ENCODE assay signal across 8 cellular contexts in genomic region chr6:42428326-42429041, GRCh38. TPM values are rescaled to one million over a fixed set of nuclear protein-coding genes. Genes with fewer than 3 reads are reported as not detected.
DNase-seq lines count a peak whose midpoint lies in the region; ATAC-seq, FAIRE-seq and TF ChIP-seq lines count a peak whose summit lies in the region.

No MANE protein-coding gene starts in this region.

- CTCF ChIA-PET in GM12878 (lab: Yijun Ruan, JAX) = interaction anchor here (0.9 to 2.5 kb wide), 8 partner anchors 14 to 119 kb away, joined by 3 to 15 read pairs (median 4); no protein-coding TSS in a partner anchor

- peak; percentile 88 for ATAC-seq in GM12878
- peak; percentile 92 to 96 (median 95) for ATAC-seq in natural killer cell
- no peak for ATAC-seq in HG02981 (IDR thresholded peaks at IDR 0.05; ENCODE audit: unreplicated experiment)

- H3K27me3 Mint-ChIP-seq in natural killer cell (ENCODE audit: low read depth in 2 of 2) = no peaks in the 10 kb centered on the region

- H3K36me3 ChIP-seq in HUES48 (ENCODE audit: control insufficient read depth, insufficient read depth, low read length) (no peaks in the 10 kb centered on the region), GM12878 (ENCODE audit: control insufficient read depth in 2 of 2, insufficient read depth in 2 of 2, low read length in 1 of 2) (no peaks in the 10 kb centered on the region; a peak in 1 of 4 replicates)

- no peaks in the 10 kb centered on the region for H4K20me1 ChIP-seq in GM12878 (ENCODE audit: control insufficient read depth, insufficient read depth)

- no peak; the same call in 1 of the 2 replicates for TF ChIP-seq RAD21 in GM12878 (IDR thresholded peaks at IDR 0.05; ENCODE audit: insufficient read depth, low read depth, low read length)

- TF ChIP-seq CTCF in GM12878 (IDR thresholded peaks at IDR 0.05 in 2 of 3, conservative IDR thresholded peaks at IDR 0.05 in 1 of 3; ENCODE audit: control insufficient read depth in 2 of 3, extremely low read depth in 1 of 3, insufficient read depth in 1 of 3, low read depth in 3 of 3, low read length in 3 of 3) = no peak
- no peak for TF ChIP-seq CTCF in natural killer cell (IDR thresholded peaks at IDR 0.05)

- H3K9ac ChIP-seq in HUES48 (ENCODE audit: low read depth, low read length) (no peak overlapping the region), GM12878 (ENCODE audit: control insufficient read depth, insufficient read depth, low read length) (peak overlapping the region; percentile 37)

- WGBS in GM12878 (ENCODE audit: insufficient coverage, insufficient replicate concordance, low lambda C conversion rate, missing lambda C conversion rate) = 34% methylated on average over 7 of the region's 7 CpGs

- TF ChIP-seq POLR2A in GM12878 (IDR thresholded peaks at IDR 0.05; ENCODE audit: low read depth, low read length) = no peak

- FAIRE-seq in GM12878 (lab: Jason Lieb, UNC) = no peak

- H3K27ac Mint-ChIP-seq in natural killer cell = peak overlapping the region; percentile 90 to 91

- H3K79me2 ChIP-seq in GM12878 (ENCODE audit: control insufficient read depth, insufficient read depth, low read length) = peaks cover 12% of the 10 kb centered on the region

- H3K9me3 Mint-ChIP-seq in natural killer cell = no peaks in the 10 kb centered on the region

- RAD21 ChIA-PET in GM12878 (lab: Charles Lee; ENCODE audit: unreplicated experiment) = interaction anchor here (0.6 to 2.8 kb wide), 20 partner anchors 9 to 722 kb away, joined by 3 to 18 read pairs (median 4); partner anchors contain the start of gene TRERF1

- H3K4me2 ChIP-seq in GM12878 (ENCODE audit: control insufficient read depth, insufficient read depth) = peak overlapping the region; percentile 75

- SMC1A ChIA-PET in GM12878 (lab: Charles Lee; ENCODE audit: uncharacterized antibody, unreplicated experiment) = interaction anchor here (0.6 to 3.6 kb wide), 27 partner anchors 9 to 167 kb away, joined by 3 to 25 read pairs (median 5); no protein-coding TSS in a partner anchor

- peaks cover 19% of the 10 kb centered on the region for H3K4me1 ChIP-seq in HUES48 (ENCODE audit: control insufficient read depth, insufficient read depth, low read length)
- peaks cover 55% of the 10 kb centered on the region for H3K4me1 ChIP-seq in GM12878 (ENCODE audit: control insufficient read depth, insufficient read depth, low read length)

- DNase-seq in EH (ENCODE audit: low read depth) (peak; percentile 81), GM12878 (ENCODE audit: low read depth, low spot score) (no peak), natural killer cell (no peak), NCI-H2081 (lab: John Stamatoyannopoulos, UW) (no peak), epidermal melanocyte (ENCODE audit: insufficient read length, low spot score) (no peak), kidney glomerular epithelial cell (lab: John Stamatoyannopoulos, UW) (no peak)

- no TSS peak for BruUV-seq in GM12878 (replicated peaks; lab: Mats Ljungman, UMichigan)

- H3K4me3 ChIP-seq in HUES48 (ENCODE audit: low read depth, low read length) = no peak overlapping the region
- no peak overlapping the region for H3K4me3 ChIP-seq in GM12878

- POLR2A ChIA-PET in GM12878 (lab: Charles Lee) = interaction anchor here (0.6 to 2.5 kb wide), 8 partner anchors 12 to 114 kb away, joined by 3 to 9 read pairs (median 4); no protein-coding TSS in a partner anchor

- H2AFZ ChIP-seq in GM12878 (ENCODE audit: control insufficient read depth, low read depth, low read length) = peak overlapping the region; percentile 61

- TF ChIP-seq EP300 in GM12878 (IDR thresholded peaks at IDR 0.05; ENCODE audit: borderline replicate concordance in 1 of 2, control insufficient read depth in 1 of 2, low read depth in 2 of 2, low read length in 2 of 2) = no peak

- H3K27me3 ChIP-seq in HUES48 (ENCODE audit: control insufficient read depth, insufficient read depth, low read length) (no peaks in the 10 kb centered on the region), GM12878 (replicated peaks in 1 of 2; ENCODE audit: control insufficient read depth in 2 of 2, insufficient read depth in 2 of 2, low read length in 1 of 2) (no peaks in the 10 kb centered on the region)

- peak overlapping the region; percentile 53 for H3K27ac ChIP-seq in HUES48 (ENCODE audit: low read depth, low read length)
- H3K27ac ChIP-seq in GM12878 (ENCODE audit: control insufficient read depth, insufficient read depth) = peak overlapping the region; percentile 71

- intact Hi-C loops in GM12878 (cut with micrococcal nuclease; ENCODE audit: unreplicated experiment) = no loop called here
- intact Hi-C loops in natural killer cell (cut with micrococcal nuclease) = no loop called here

- in situ Hi-C loops in GM12878 (cut with MboI) = loop anchor here (5.0 kb wide), 1 partner anchor 49 kb away; no protein-coding TSS in a partner anchor

- no peaks in the 10 kb centered on the region for H3K9me3 ChIP-seq in HUES48 (ENCODE audit: control insufficient read depth, insufficient read depth, low read length)
- H3K9me3 ChIP-seq in GM12878 (replicated peaks; ENCODE audit: control insufficient read depth, insufficient read depth, low read length) = peaks cover 2% of the 10 kb centered on the region; the same call in 1 of the 3 replicates

- peaks cover 46 to 54% of the 10 kb centered on the region in 2 donors for H3K4me1 Mint-ChIP-seq in natural killer cell

- H3K36me3 Mint-ChIP-seq in natural killer cell = peaks cover 5% of the 10 kb centered on the region

- H3K4me3 Mint-ChIP-seq in natural killer cell = peak overlapping the region; percentile 83

TF ChIP-seq in GM12878, 131 proteins besides CTCF, POLR2A, EP300 and RAD21 (continues in another document):
- TF ChIP-seq, protein P1, sequence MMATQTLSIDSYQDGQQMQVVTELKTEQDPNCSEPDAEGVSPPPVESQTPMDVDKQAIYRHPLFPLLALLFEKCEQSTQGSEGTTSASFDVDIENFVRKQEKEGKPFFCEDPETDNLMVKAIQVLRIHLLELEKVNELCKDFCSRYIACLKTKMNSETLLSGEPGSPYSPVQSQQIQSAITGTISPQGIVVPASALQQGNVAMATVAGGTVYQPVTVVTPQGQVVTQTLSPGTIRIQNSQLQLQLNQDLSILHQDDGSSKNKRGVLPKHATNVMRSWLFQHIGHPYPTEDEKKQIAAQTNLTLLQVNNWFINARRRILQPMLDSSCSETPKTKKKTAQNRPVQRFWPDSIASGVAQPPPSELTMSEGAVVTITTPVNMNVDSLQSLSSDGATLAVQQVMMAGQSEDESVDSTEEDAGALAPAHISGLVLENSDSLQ (IDR thresholded peaks at IDR 0.05) = peak; percentile 78
- TF ChIP-seq MEF2B (IDR thresholded peaks at IDR 0.05; ENCODE audit: partially characterized antibody, poor library complexity, severe bottlenecking) (peak; percentile 20), ASH2L (IDR thresholded peaks at IDR 0.05; ENCODE audit: borderline replicate concordance, low read depth) (no peak), BCL11A (IDR thresholded peaks at IDR 0.05; ENCODE audit: low read depth, low read length) (peak; percentile 63; the same call in 1 of the 2 replicates), ZSCAN29 (IDR thresholded peaks at IDR 0.05) (no peak), ZNF384 (IDR thresholded peaks at IDR 0.05; ENCODE audit: borderline replicate concordance, low read depth, low read length) (no peak), CHD4 (IDR thresholded peaks at IDR 0.05) (no peak), SUZ12 (IDR thresholded peaks at IDR 0.05; ENCODE audit: unreplicated experiment) (no peak)

RNA-seq across cellular contexts. Expression of gene TRERF1, which starts 23.2 kb away (rescaled TPM):
- 18.5 and 22.0 TPM in 2 replicates for total RNA-seq in GM12878 (2013; cell fraction: nucleolus; rRNA removed)
- total RNA-seq in GM12878 (2014; rRNA removed) (10.1 and 10.7 TPM in 2 replicates), GM12878 (2014; rRNA removed; fragmentation: Illumina TruSeq; extraction: Trizol) (7.5 and 7.9 TPM in 2 replicates), GM12878 (2021) (19.4 and 19.5 TPM in 2 replicates), natural killer cell (10 to 100 TPM; 34.6 to 42.3 (median 38.6) TPM)
- polyA plus RNA-seq in GM12878 (2011; ENCODE audit: low read depth) = 3.9 TPM
- polyA plus RNA-seq in GM12878 (2011; rRNA removed) (1.9 and 2.3 TPM in 2 replicates), GM12878 (2014; fragmentation: Illumina TruSeq; extraction: Trizol) (12.7 and 13.6 TPM in 2 replicates), GM12878 (2014; fragmentation: Nextera tagmentation; extraction: Ambion mirVana) (1 to 10 TPM; 2.2 to 2.6 TPM), GM12878 (2014; rRNA removed) (11.7 and 15.0 TPM in 2 replicates), GM12878 (2016; fragmentation: Nextera tagmentation; extraction: Ambion mirVana) (1 to 10 TPM; 5.5 to 6.6 TPM)
- polyA plus RNA-seq in GM12878 (2011; cell fraction: cytosol; rRNA removed) = 1.9 and 2.1 TPM in 2 replicates
- 5.0 and 6.6 TPM in 2 replicates for polyA plus RNA-seq in GM12878 (2011; cell fraction: nucleus; rRNA removed)
- 6.3 and 7.2 TPM in 2 replicates for polyA plus RNA-seq in GM12878 (2012)
- polyA minus RNA-seq in GM12878 (2011; rRNA and poly(A)+ RNA removed) = 2.2 and 3.4 TPM in 2 replicates
- 1.7 and 2.7 TPM in 2 replicates for polyA minus RNA-seq in GM12878 (2011; cell fraction: cytosol; rRNA and poly(A)+ RNA removed)
- 1.3 and 2.6 TPM in 2 replicates for polyA minus RNA-seq in GM12878 (2011; cell fraction: nucleus; rRNA and poly(A)+ RNA removed)
